In the genomic region with DNA sequence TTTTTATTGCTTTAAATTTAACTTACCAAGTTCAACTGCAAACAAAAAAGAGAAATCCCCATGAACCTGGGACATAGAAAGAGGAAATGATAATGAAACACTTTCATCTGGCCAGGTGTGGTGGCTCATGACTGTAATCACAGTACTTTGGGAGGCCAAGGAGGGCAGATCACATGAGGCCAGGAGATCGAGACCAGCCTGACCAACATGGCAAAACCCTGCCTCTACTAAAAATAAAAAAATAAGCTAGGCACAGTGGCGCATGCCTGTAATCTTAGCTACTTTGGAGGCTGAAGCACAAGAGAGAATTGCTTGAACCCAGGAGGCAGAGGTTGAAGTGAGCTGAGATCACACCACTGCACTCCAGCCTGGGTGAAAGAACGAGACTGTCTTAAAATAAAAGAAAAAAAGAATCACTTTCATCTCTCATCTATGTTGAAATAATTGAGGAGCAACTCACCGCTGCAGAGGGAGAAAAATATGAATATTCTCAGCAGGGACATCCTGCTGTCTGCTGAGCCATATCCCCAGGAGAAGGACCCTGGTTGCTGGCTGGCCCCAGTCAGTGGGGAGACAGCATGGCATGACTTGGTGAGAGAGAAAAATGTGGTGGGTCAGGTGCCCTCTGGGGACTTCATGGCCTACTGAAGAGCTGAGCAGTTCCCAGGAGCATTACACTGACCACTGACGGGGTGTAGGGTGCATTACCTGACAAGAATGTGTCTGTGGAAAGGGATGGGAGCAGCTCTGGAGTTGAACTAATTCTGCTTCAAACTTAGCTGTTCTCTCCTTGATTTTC, we compare ENCODE assay signal across 15 cellular contexts.
A peak's percentile ranks its signal among the peaks of the same experiment; 100 is the strongest.
DNase-seq lines count a peak whose midpoint lies in the region; ATAC-seq and TF ChIP-seq lines count a peak whose summit lies in the region.
"Had no signal": no experiment of that assay in that cellular context is flagged by ENCODE, and none has a peak within 500 bp of the region (broad histone marks: within the 10 kb centered on the region; RNA-seq: fewer than 3 reads in every experiment).

No MANE protein-coding gene starts in this region.

- no peak for DNase-seq in activated CD4-positive, alpha-beta T cell treated with anti-CD3 and anti-CD28 coated beads, Interleukin-2, amount 10 ng/mL, durations not matched to agents 24 days and 14 days
- no peak for DNase-seq in HUDEP-2 (lab: John Stamatoyannopoulos, UW; ENCODE audit: unreplicated experiment in 76 of 76)
- DNase-seq in suprapubic skin (ENCODE audit: low spot score in 2 of 2) = no peak
- no peak for DNase-seq in stimulated activated CD4-positive, alpha-beta T cell treated with anti-CD3 and anti-CD28 coated beads, Interleukin-2, amount 100 ng/mL, for 24 hours
- DNase-seq: activated T-cell treated with anti-CD3 and anti-CD28 coated beads, Interleukin-2, amount 50 U/mL, for 48 hours; adrenal gland; Calu3; NCI-H1694 treated with DMSO at 0.1 percent for 48 hours; NCI-H69; posterior cingulate gyrus had no signal

- TF ChIP-seq CTCF in OCI-LY3 (IDR thresholded peaks at IDR 0.05; ENCODE audit: low read depth, low read length) (no peak), suprapubic skin (IDR thresholded peaks at IDR 0.05) (no peak)

- no peaks in the 10 kb centered on the region for H3K9me3 ChIP-seq in OCI-LY3 (ENCODE audit: insufficient read depth, low read length)
- H3K9me3 ChIP-seq in suprapubic skin = no peaks in the 10 kb centered on the region
- H3K9me3 ChIP-seq: adrenal gland, gastroesophageal sphincter had no signal

- TF ChIP-seq EP300 in suprapubic skin (IDR thresholded peaks at IDR 0.05) = no peak

- H3K27ac Mint-ChIP-seq in activated CD4-positive, alpha-beta T cell treated with anti-CD3 and anti-CD28 coated beads, Interleukin-2, amount 10 ng/mL, durations not matched to agents 24 days and 14 days = no peak overlapping the region

- intact Hi-C loops in activated CD4-positive, alpha-beta T cell treated with anti-CD3 and anti-CD28 coated beads, Interleukin-2, amount 10 ng/mL, durations not matched to agents 24 days and 14 days (cut with micrococcal nuclease) = no loop called here

- H3K27ac ChIP-seq in OCI-LY3 (ENCODE audit: low read length) = no peak overlapping the region
- no peak overlapping the region for H3K27ac ChIP-seq in suprapubic skin
- H3K27ac ChIP-seq: adrenal gland, gastroesophageal sphincter had no signal

- H3K4me1 ChIP-seq in OCI-LY3 (ENCODE audit: low read length) (peaks cover 15% of the 10 kb centered on the region), suprapubic skin (no peaks in the 10 kb centered on the region)
- H3K4me1 ChIP-seq: adrenal gland, gastroesophageal sphincter had no signal

- H3K36me3 Mint-ChIP-seq in activated CD4-positive, alpha-beta T cell treated with anti-CD3 and anti-CD28 coated beads, Interleukin-2, amount 10 ng/mL, durations not matched to agents 24 days and 14 days (ENCODE audit: low read depth) = no peaks in the 10 kb centered on the region

- H3K9me3 Mint-ChIP-seq in activated CD4-positive, alpha-beta T cell treated with anti-CD3 and anti-CD28 coated beads, Interleukin-2, amount 10 ng/mL, durations not matched to agents 24 days and 14 days = no peaks in the 10 kb centered on the region

- H3K4me3 ChIP-seq in OCI-LY3 (ENCODE audit: low read length) (no peak overlapping the region), suprapubic skin (no peak overlapping the region)
- H3K4me3 ChIP-seq: adrenal gland, gastroesophageal sphincter had no signal

- H3K9ac ChIP-seq in OCI-LY3 (ENCODE audit: low read length) = no peak overlapping the region

- no peaks in the 10 kb centered on the region for H3K79me2 ChIP-seq in OCI-LY3 (ENCODE audit: low read length)

- no peak for TF ChIP-seq POLR2A in suprapubic skin (IDR thresholded peaks at IDR 0.05)

- ATAC-seq in GM18499 (IDR thresholded peaks at IDR 0.05; ENCODE audit: insufficient read depth, unreplicated experiment) (peak; percentile 68), GM21367 (IDR thresholded peaks at IDR 0.05; ENCODE audit: unreplicated experiment) (peak; percentile 58), HG02870 (IDR thresholded peaks at IDR 0.05; ENCODE audit: unreplicated experiment) (peak; percentile 76)
- ATAC-seq: gastroesophageal sphincter had no signal

- no peak overlapping the region for H3K4me3 Mint-ChIP-seq in activated CD4-positive, alpha-beta T cell treated with anti-CD3 and anti-CD28 coated beads, Interleukin-2, amount 10 ng/mL, durations not matched to agents 24 days and 14 days

- H3K36me3 ChIP-seq in OCI-LY3 (replicated peaks; ENCODE audit: low read depth, low read length) (no peaks in the 10 kb centered on the region), suprapubic skin (no peaks in the 10 kb centered on the region)
- H3K36me3 ChIP-seq: adrenal gland, gastroesophageal sphincter had no signal

- peak overlapping the region; percentile 15; the same call in 1 of the 2 replicates for H2AFZ ChIP-seq in OCI-LY3 (ENCODE audit: low read depth, low read length)

- H3K27me3 Mint-ChIP-seq in activated CD4-positive, alpha-beta T cell treated with anti-CD3 and anti-CD28 coated beads, Interleukin-2, amount 10 ng/mL, durations not matched to agents 24 days and 14 days = no peaks in the 10 kb centered on the region

- no peaks in the 10 kb centered on the region for H4K20me1 ChIP-seq in OCI-LY3 (ENCODE audit: insufficient read depth, low read length)

- no peaks in the 10 kb centered on the region for H3K27me3 ChIP-seq in OCI-LY3 (ENCODE audit: low read depth, low read length)
- H3K27me3 ChIP-seq in suprapubic skin = no peaks in the 10 kb centered on the region
- H3K27me3 ChIP-seq: adrenal gland, gastroesophageal sphincter had no signal

- no peaks in the 10 kb centered on the region for H3K4me1 Mint-ChIP-seq in activated CD4-positive, alpha-beta T cell treated with anti-CD3 and anti-CD28 coated beads, Interleukin-2, amount 10 ng/mL, durations not matched to agents 24 days and 14 days

- WGBS in suprapubic skin = 83% methylated on average over 5 of the region's 5 CpGs

- H3K4me2 ChIP-seq in OCI-LY3 (ENCODE audit: low read length) = peak overlapping the region; percentile 38
